Comparison of ENCODE assay signal across 8 cellular contexts in the genomic region with DNA sequence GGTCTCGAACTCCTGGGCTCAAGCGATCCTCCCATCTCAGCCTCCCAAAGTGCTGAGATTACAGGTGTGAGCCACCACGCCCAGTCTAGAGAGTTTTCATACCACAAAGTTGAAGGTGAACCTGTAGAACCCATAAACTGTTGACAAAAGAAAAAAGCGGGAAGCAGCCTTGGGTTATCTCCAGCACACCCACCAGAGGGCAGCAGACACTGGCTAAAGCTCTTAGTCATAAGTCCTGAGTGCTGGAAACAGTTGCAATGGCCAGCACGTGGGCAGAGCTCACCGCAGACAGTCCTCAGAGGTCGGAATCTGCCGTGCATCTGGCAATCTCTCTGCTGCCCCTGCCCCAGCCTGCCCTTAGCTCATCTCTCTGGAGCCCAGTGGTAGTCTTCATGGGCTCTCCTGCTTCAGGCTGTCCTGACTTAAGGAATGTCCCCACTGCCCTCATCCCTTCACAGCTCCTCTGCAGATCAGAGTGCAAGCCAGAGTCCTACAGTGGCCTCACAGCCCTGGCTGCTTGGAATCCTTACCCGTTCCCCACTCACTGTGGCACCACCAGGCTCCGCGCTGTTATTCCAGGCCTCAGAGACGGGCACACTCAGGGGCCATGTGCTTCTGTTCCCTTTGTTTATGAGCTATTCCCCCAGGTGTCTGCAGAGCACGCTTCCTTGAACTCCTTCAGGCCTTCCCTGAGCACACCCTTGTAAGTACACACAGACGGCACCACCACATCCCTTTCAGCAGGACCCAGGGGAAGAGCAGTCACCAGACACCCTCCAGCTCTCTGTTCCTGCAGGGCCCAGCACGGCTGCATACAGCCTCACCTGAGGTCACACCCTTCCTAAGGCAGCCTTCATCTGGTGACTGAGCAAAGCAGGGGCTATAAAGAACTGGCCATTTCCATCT. TPM values are rescaled to one million over a fixed set of nuclear protein-coding genes. Genes with fewer than 3 reads are reported as not detected.
DNase-seq lines count a peak whose midpoint lies in the region; ATAC-seq and TF ChIP-seq lines count a peak whose summit lies in the region.

No MANE protein-coding gene starts in this region.

- peak; percentile 88 for TF ChIP-seq CTCF in 22Rv1 (IDR thresholded peaks at IDR 0.05)

- no peak overlapping the region for H3K27ac ChIP-seq in 22Rv1

- peak; percentile 81 for DNase-seq in Jurkat, Clone E6-1 (ENCODE audit: low read depth, low spot score)
- DNase-seq in OCI-M1 (lab: John Stamatoyannopoulos, UW) (peak; percentile 96), erythroblast (lab: John Stamatoyannopoulos, UW) (peak; percentile 91 to 93), naive B cell (peak; percentile 61)
- peak; percentile 83 for DNase-seq in activated CD8-positive, alpha-beta memory T cell treated with anti-CD3 and anti-CD28 coated beads, Interleukin-2, amount 50 U/mL, for 48 hours
- peak; percentile 42 to 51 for DNase-seq in stimulated activated CD8-positive, alpha-beta memory T cell treated with anti-CD3 and anti-CD28 coated beads, Interleukin-7, amount 100 ng/mL, for 1 hour (ENCODE audit: low read depth in 2 of 2)

- no peak overlapping the region for H3K27ac Mint-ChIP-seq in naive B cell

- H3K4me1 Mint-ChIP-seq in naive B cell, result peaks cover 5 to 8% (median 6%) of the 10 kb centered on the region in 3 donors

- peaks cover 0 to 5% (median 0%) of the 10 kb centered on the region in 3 donors for H3K27me3 Mint-ChIP-seq in naive B cell

- no peaks in the 10 kb centered on the region for H3K9me3 Mint-ChIP-seq in naive B cell

- no peak overlapping the region for H3K4me3 Mint-ChIP-seq in naive B cell

- H3K4me3 ChIP-seq in Jurkat, Clone E6-1 (ENCODE audit: low read length), result no peak overlapping the region

- no peaks in the 10 kb centered on the region for H3K36me3 Mint-ChIP-seq in naive B cell

- TF ChIP-seq POLR2A in erythroblast (IDR thresholded peaks at IDR 0.05; ENCODE audit: low read length), result no peak

- ATAC-seq in GM18502 (IDR thresholded peaks at IDR 0.05; ENCODE audit: poor library complexity, unreplicated experiment), result peak; percentile 58
- ATAC-seq in naive B cell (ENCODE audit: low read depth in 2 of 2), result peak; percentile 74 to 89

RNA-seq across cellular contexts. Expression of gene ELP6, which starts 8.8 kb away (rescaled TPM):
- 68.9 TPM for polyA plus RNA-seq in Jurkat, Clone E6-1 (2012; ENCODE audit: insufficient read depth, insufficient read length)
- 10 to 100 TPM; 28.4 to 59.9 (median 38.7) TPM for polyA plus RNA-seq in naive B cell (ENCODE audit: low read depth in 6 of 6)

RNA-seq across cellular contexts. Expression of gene SCAP, which starts 46.6 kb away (rescaled TPM):
- 57.1 TPM for polyA plus RNA-seq in Jurkat, Clone E6-1 (2012; ENCODE audit: insufficient read depth, insufficient read length)
- polyA plus RNA-seq in naive B cell (ENCODE audit: low read depth in 6 of 6), result 10 to 100 TPM; 16.7 to 54.1 (median 34.8) TPM

RNA-seq across cellular contexts. Expression of gene CSPG5, which starts 56.3 kb away (rescaled TPM):
- 4.0 TPM for polyA plus RNA-seq in Jurkat, Clone E6-1 (2012; ENCODE audit: insufficient read depth, insufficient read length)
- polyA plus RNA-seq in naive B cell (ENCODE audit: low read depth in 6 of 6), result under 1 TPM in 1 of 6 donors, not detected in 5; 0.16 TPM
